29 cellular contexts compared by ENCODE assay signal in the genomic region with DNA sequence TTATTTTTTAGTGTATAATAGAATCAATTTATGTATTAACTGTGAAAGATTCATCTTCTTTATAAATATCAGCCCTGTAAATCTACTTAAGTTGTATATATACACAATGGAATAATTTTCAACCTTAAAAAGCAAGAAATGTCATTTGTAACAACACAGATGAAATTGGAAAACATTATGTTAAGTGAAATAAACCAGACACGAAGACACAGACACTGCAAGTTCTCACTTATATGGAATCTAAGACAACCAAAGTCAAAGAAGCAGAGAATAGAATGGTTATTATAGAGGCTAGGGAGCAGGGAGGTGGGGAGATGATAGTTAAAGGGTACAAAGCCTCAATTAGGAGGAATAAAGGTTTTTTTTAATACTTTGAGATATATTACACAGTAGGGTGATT.
"Had no signal": no experiment of that assay in that cellular context is flagged by ENCODE, and none has a peak within 500 bp of the region (broad histone marks: within the 10 kb centered on the region; RNA-seq: fewer than 3 reads in every experiment).

No MANE protein-coding gene starts in this region.

- H3K9me3 ChIP-seq: suprapubic skin, testis, thoracic aorta, thyroid gland, tibial artery, tibial nerve, transverse colon, upper lobe of right lung, uterus, vagina had no signal

- FAIRE-seq: urothelium cell line had no signal

- H3K27me3 ChIP-seq: stomach, suprapubic skin, testis, thyroid gland, tibial artery, tibial nerve, transverse colon, upper lobe of left lung, upper lobe of right lung, uterus, vagina had no signal

- H3K27ac Mint-ChIP-seq: stimulated activated effector memory CD8-positive, alpha-beta T cell treated with anti-CD3 and anti-CD28 coated beads, Interleukin-12 subunit alpha, Interleukin-12 subunit beta, amount 100 ng/mL, for 72 hours; stimulated activated memory B cell treated with anti-CD40 and anti-IgM and Interleukin-4, amounts not matched to agents 10 μg/mL and 1 μg/mL and 100 μg/mL, for 72 hours; stimulated activated naive B cell treated with anti-CD40 and anti-IgM and Interleukin-4, amounts not matched to agents 10 μg/mL and 1 μg/mL and 100 μg/mL, for 72 hours; stimulated activated naive CD8-positive, alpha-beta T cell treated with anti-CD3 and anti-CD28 coated beads, Interleukin-15, amount 100 ng/mL, for 72 hours; stimulated activated naive CD8-positive, alpha-beta T cell treated with anti-CD3 and anti-CD28 coated beads, Interleukin-15, Interleukin-2, amounts not matched to agents 100 ng/mL and 50 ng/mL, for 24 hours; type B pancreatic cell had no signal

- H3K36me3 Mint-ChIP-seq: stimulated activated effector memory CD8-positive, alpha-beta T cell treated with anti-CD3 and anti-CD28 coated beads, Interleukin-12 subunit alpha, Interleukin-12 subunit beta, amount 100 ng/mL, for 72 hours; stimulated activated memory B cell treated with anti-CD40 and anti-IgM and Interleukin-4, amounts not matched to agents 10 μg/mL and 1 μg/mL and 100 μg/mL, for 72 hours; stimulated activated naive B cell treated with anti-CD40 and anti-IgM and Interleukin-4, amounts not matched to agents 10 μg/mL and 1 μg/mL and 100 μg/mL, for 72 hours; type B pancreatic cell had no signal

- DNase-seq: stimulated activated CD4-positive, alpha-beta T cell treated with anti-CD3 and anti-CD28 coated beads, Interleukin-2, amount 100 ng/mL, for 48 hours; stimulated activated CD4-positive, alpha-beta T cell treated with anti-CD3 and anti-CD28 coated beads, Interleukin-4, amount 100 ng/mL, for 1 hour; stimulated activated CD4-positive, alpha-beta T cell treated with anti-CD3 and anti-CD28 coated beads, Interleukin-4, amount 100 ng/mL, for 24 hours; stimulated activated CD4-positive, alpha-beta T cell treated with anti-CD3 and anti-CD28 coated beads, Interleukin-4, amount 100 ng/mL, for 4 hours; stimulated activated CD8-positive, alpha-beta memory T cell treated with anti-CD3 and anti-CD28 coated beads, Interleukin-4, amount 100 ng/mL, for 48 hours; stimulated activated naive B cell treated with anti-CD40 and anti-IgM and Interleukin-4, amounts not matched to agents 10 μg/mL and 1 μg/mL and 100 μg/mL, for 72 hours; stimulated activated naive CD4-positive, alpha-beta T cell; stimulated activated naive CD4-positive, alpha-beta T cell treated with Interleukin-2 at 50 U/mL for 16 hours; stimulated activated naive CD8-positive, alpha-beta T cell treated with anti-CD3 and anti-CD28 coated beads, Interleukin-15, amount 100 ng/mL, for 72 hours; stimulated activated naive CD8-positive, alpha-beta T cell treated with anti-CD3 and anti-CD28 coated beads, Interleukin-15, Interleukin-2, amounts not matched to agents 100 U/mL and 50 U/mL, for 24 hours; stomach; substantia nigra; testis; thyroid gland; tibial artery; transverse colon; trophoblast cell; upper lobe of left lung; upper lobe of right lung; uterus had no signal

- ATAC-seq: stimulated activated effector memory CD8-positive, alpha-beta T cell treated with anti-CD3 and anti-CD28 coated beads, Interleukin-12 subunit alpha, Interleukin-12 subunit beta, amount 100 ng/mL, for 72 hours; stimulated activated memory B cell treated with anti-CD40 and anti-IgM and Interleukin-4, amounts not matched to agents 10 μg/mL and 1 μg/mL and 100 μg/mL, for 72 hours; stimulated activated naive B cell treated with anti-CD40 and anti-IgM and Interleukin-4, amounts not matched to agents 10 μg/mL and 1 μg/mL and 100 μg/mL, for 72 hours; stimulated activated naive CD8-positive, alpha-beta T cell treated with anti-CD3 and anti-CD28 coated beads, Interleukin-15, amount 100 ng/mL, for 72 hours; stimulated activated naive CD8-positive, alpha-beta T cell treated with anti-CD3 and anti-CD28 coated beads, Interleukin-15, Interleukin-2, amounts not matched to agents 100 U/mL and 50 U/mL, for 24 hours; upper lobe of right lung had no signal

- H3K9me3 Mint-ChIP-seq: stimulated activated memory B cell treated with anti-CD40 and anti-IgM and Interleukin-4, amounts not matched to agents 10 μg/mL and 1 μg/mL and 100 μg/mL, for 72 hours; stimulated activated naive B cell treated with anti-CD40 and anti-IgM and Interleukin-4, amounts not matched to agents 10 μg/mL and 1 μg/mL and 100 μg/mL, for 72 hours; stimulated activated naive CD8-positive, alpha-beta T cell treated with anti-CD3 and anti-CD28 coated beads, Interleukin-15, Interleukin-2, amounts not matched to agents 100 ng/mL and 50 ng/mL, for 24 hours; type B pancreatic cell had no signal

- H3K4me3 ChIP-seq: stomach, suprapubic skin, testis, thoracic aorta, thyroid gland, tibial artery, tibial nerve, transverse colon, upper lobe of left lung, upper lobe of right lung, uterus, vagina had no signal

- H3K36me3 ChIP-seq: stomach, suprapubic skin, thoracic aorta, thyroid gland, tibial artery, tibial nerve, transverse colon, upper lobe of left lung, upper lobe of right lung, uterus, vagina had no signal

- H3K4me1 ChIP-seq: stomach, suprapubic skin, testis, thyroid gland, tibial artery, tibial nerve, transverse colon, upper lobe of left lung, upper lobe of right lung, uterus, vagina had no signal

- H3K4me1 Mint-ChIP-seq: stimulated activated effector memory CD8-positive, alpha-beta T cell treated with anti-CD3 and anti-CD28 coated beads, Interleukin-12 subunit alpha, Interleukin-12 subunit beta, amount 100 ng/mL, for 72 hours; stimulated activated memory B cell treated with anti-CD40 and anti-IgM and Interleukin-4, amounts not matched to agents 10 μg/mL and 1 μg/mL and 100 μg/mL, for 72 hours; stimulated activated naive B cell treated with anti-CD40 and anti-IgM and Interleukin-4, amounts not matched to agents 10 μg/mL and 1 μg/mL and 100 μg/mL, for 72 hours; stimulated activated naive CD8-positive, alpha-beta T cell treated with anti-CD3 and anti-CD28 coated beads, Interleukin-15, amount 100 ng/mL, for 72 hours had no signal

- H3K27ac ChIP-seq: stomach, suprapubic skin, testis, thoracic aorta, thyroid gland, tibial artery, tibial nerve, transverse colon, upper lobe of left lung, upper lobe of right lung, uterus, vagina had no signal

- H3K4me3 Mint-ChIP-seq: stimulated activated effector memory CD8-positive, alpha-beta T cell treated with anti-CD3 and anti-CD28 coated beads, Interleukin-12 subunit alpha, Interleukin-12 subunit beta, amount 100 ng/mL, for 72 hours; stimulated activated memory B cell treated with anti-CD40 and anti-IgM and Interleukin-4, amounts not matched to agents 10 μg/mL and 1 μg/mL and 100 μg/mL, for 72 hours; stimulated activated naive B cell treated with anti-CD40 and anti-IgM and Interleukin-4, amounts not matched to agents 10 μg/mL and 1 μg/mL and 100 μg/mL, for 72 hours; stimulated activated naive CD8-positive, alpha-beta T cell treated with anti-CD3 and anti-CD28 coated beads, Interleukin-15, amount 100 ng/mL, for 72 hours; stimulated activated naive CD8-positive, alpha-beta T cell treated with anti-CD3 and anti-CD28 coated beads, Interleukin-15, Interleukin-2, amounts not matched to agents 100 ng/mL and 50 ng/mL, for 24 hours; type B pancreatic cell had no signal

- H3K27me3 Mint-ChIP-seq: stimulated activated memory B cell treated with anti-CD40 and anti-IgM and Interleukin-4, amounts not matched to agents 10 μg/mL and 1 μg/mL and 100 μg/mL, for 72 hours; stimulated activated naive B cell treated with anti-CD40 and anti-IgM and Interleukin-4, amounts not matched to agents 10 μg/mL and 1 μg/mL and 100 μg/mL, for 72 hours; stimulated activated naive CD8-positive, alpha-beta T cell treated with anti-CD3 and anti-CD28 coated beads, Interleukin-15, amount 100 ng/mL, for 72 hours; stimulated activated naive CD8-positive, alpha-beta T cell treated with anti-CD3 and anti-CD28 coated beads, Interleukin-15, Interleukin-2, amounts not matched to agents 100 ng/mL and 50 ng/mL, for 24 hours; type B pancreatic cell had no signal
